1 cellular context compared by ENCODE assay signal in the genomic region with DNA sequence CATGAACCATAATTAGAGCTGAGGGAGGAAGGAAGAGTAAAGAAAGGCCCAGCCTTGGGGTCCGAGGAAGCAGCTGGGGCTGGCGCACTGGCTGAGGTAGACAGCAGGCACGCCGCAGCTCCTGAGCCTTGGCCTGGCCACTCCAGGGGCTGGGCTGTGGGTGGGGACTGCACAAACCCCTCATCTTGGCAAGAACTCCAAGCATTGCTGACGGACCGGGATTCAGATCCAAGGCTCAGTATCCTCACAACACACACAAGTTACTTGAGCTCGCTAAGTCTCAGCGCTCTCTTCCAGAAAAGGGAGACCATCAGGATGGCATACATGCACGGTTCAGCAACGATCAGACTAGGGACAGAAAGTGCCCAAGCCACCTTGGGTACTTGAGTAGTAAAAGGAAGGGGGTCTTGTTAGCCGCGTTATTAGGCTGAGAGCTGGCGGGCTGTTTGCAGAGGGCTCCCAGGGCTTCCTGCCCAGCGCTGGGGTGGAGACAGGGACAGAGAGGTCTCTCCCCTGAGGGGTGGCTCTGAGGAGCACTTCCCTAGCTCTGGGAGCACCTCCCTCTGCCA.
TF ChIP-seq lines count a peak whose summit lies in the region.

No MANE protein-coding gene starts in this region.

TF ChIP-seq in H1, 55 proteins besides CTCF, POLR2A, EP300 and RAD21:
- TF ChIP-seq CTBP2 (IDR thresholded peaks at IDR 0.05; ENCODE audit: borderline replicate concordance, insufficient read depth, insufficient read length, low read length) (no peak), SIX5 (IDR thresholded peaks at IDR 0.05; ENCODE audit: low read depth, low read length) (no peak), TAF7 (optimal IDR thresholded peaks at IDR 0.05; ENCODE audit: borderline replicate concordance, low read depth, low read length) (no peak), SRF (IDR thresholded peaks at IDR 0.05; ENCODE audit: low read depth, low read length) (no peak), CREB1 (IDR thresholded peaks at IDR 0.05) (no peak), CBX5 (IDR thresholded peaks at IDR 0.05; ENCODE audit: low read depth, low read length) (no peak), MAX (IDR thresholded peaks at IDR 0.05) (no peak), SUZ12 (IDR thresholded peaks at IDR 0.05; ENCODE audit: low read length) (no peak), PHF8 (conservative IDR thresholded peaks at IDR 0.05; ENCODE audit: low read depth, low read length) (no peak), KDM4A (IDR thresholded peaks at IDR 0.05; ENCODE audit: low read depth, low read length, severe bottlenecking) (no peak), SP2 (IDR thresholded peaks at IDR 0.05; ENCODE audit: low read length) (no peak), ASH2L (IDR thresholded peaks at IDR 0.05; ENCODE audit: low read length) (no peak), HDAC2 (IDR thresholded peaks at IDR 0.05; ENCODE audit: borderline replicate concordance in 1 of 2, low read depth in 2 of 2, low read length in 2 of 2) (no peak), RNF2 (IDR thresholded peaks at IDR 0.05; ENCODE audit: borderline replicate concordance, low read depth, low read length, missing control alignments, poor library complexity, severe bottlenecking) (no peak), MAFK (IDR thresholded peaks at IDR 0.05; ENCODE audit: low read depth, low read length) (no peak), BRCA1 (IDR thresholded peaks at IDR 0.05; ENCODE audit: low read depth, low read length) (no peak), KDM5A (IDR thresholded peaks at IDR 0.05; ENCODE audit: low read length) (no peak), RXRA (IDR thresholded peaks at IDR 0.05; ENCODE audit: insufficient read depth, low read depth, low read length) (no peak), CBX8 (IDR thresholded peaks at IDR 0.05; ENCODE audit: borderline replicate concordance, low read depth, low read length) (no peak)
